In the genomic region with DNA sequence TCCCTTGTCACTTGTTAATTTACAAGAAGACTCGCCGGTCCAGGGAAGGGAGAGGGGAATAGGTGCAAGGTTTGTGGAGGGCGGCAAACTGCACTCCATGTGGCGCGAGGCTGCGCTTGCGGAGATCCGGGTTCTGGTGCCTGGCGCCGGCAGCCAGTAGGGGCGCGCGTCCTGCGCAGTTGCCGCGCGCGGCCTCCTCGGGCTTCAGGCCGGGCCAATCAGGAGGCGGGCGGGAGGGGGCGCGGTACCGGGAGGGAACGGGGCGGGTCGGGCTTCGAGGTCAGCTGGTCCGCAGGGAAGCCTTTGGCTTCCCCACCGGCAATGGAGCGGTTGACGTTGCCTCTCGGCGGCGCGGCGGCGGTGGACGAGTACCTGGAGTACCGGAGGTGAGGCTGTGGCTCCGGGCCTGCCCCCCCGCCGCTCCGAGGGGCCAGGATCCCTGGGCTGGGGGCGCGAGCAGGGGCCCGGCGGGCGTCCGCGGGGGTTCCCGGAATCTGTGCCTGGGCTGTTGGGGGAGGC, we compare ENCODE assay signal across 8 cellular contexts.
DNase-seq lines count a peak whose midpoint lies in the region; ATAC-seq and TF ChIP-seq lines count a peak whose summit lies in the region.

A gene with protein sequence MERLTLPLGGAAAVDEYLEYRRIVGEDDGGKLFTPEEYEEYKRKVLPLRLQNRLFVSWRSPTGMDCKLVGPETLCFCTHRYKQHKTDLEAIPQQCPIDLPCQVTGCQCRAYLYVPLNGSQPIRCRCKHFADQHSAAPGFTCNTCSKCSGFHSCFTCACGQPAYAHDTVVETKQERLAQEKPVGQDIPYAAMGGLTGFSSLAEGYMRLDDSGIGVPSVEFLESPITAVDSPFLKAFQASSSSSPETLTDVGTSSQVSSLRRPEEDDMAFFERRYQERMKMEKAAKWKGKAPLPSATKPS (plus strand): TSS at position 302 of the 519 bp plus-strand sequence. CDS start 20 bp downstream, at position 322.

- no peaks in the 10 kb centered on the region for H3K9me3 ChIP-seq in muscle layer of colon (ENCODE audit: low read length)

- DNase-seq in Ammon's horn (ENCODE audit: low spot score): peak; percentile 94
- DNase-seq in NCI-H510A treated with DMSO at 0.1 percent for 48 hours (lab: John Stamatoyannopoulos, UW): peak; percentile 87
- peak; percentile 68 for DNase-seq in activated T-cell treated with anti-CD3 and anti-CD28 coated beads for 1 hour (ENCODE audit: low read depth)
- peak; percentile 88 to 91 for DNase-seq in erythroblast (lab: John Stamatoyannopoulos, UW)
- peak; percentile 85 for DNase-seq in stimulated activated CD8-positive, alpha-beta memory T cell treated with anti-CD3 and anti-CD28 coated beads, Interleukin-4, amount 100 ng/mL, for 48 hours

- peak within 1 kb of the TSS; percentile 8 for H3K27ac ChIP-seq in muscle layer of colon (ENCODE audit: low read depth, low read length)

- peak; percentile 95 for ATAC-seq in GM19043 (IDR thresholded peaks at IDR 0.05; ENCODE audit: low read depth, unreplicated experiment)
- peak; percentile 97 for ATAC-seq in HG03354 (IDR thresholded peaks at IDR 0.05; ENCODE audit: poor library complexity, severe bottlenecking, unreplicated experiment)

- peak within 1 kb of the TSS; percentile 49 for H3K9ac ChIP-seq in muscle layer of colon (ENCODE audit: low read length)

- no peaks in the 10 kb centered on the region for H3K27me3 ChIP-seq in muscle layer of colon (ENCODE audit: control insufficient read depth in 1 of 2, insufficient read depth in 2 of 2, low read length in 2 of 2)

- H3K36me3 ChIP-seq in muscle layer of colon (ENCODE audit: insufficient read depth, low read length): no peaks in the 10 kb centered on the region

- peak within 1 kb of the TSS; percentile 65 to 92 for H3K4me3 ChIP-seq in muscle layer of colon (ENCODE audit: low read depth in 1 of 2, low read length in 2 of 2)

- H3K4me1 ChIP-seq in muscle layer of colon (ENCODE audit: insufficient read depth, low read length): peaks cover 9% of the 10 kb centered on the region

- no peak for TF ChIP-seq POLR2A in erythroblast (IDR thresholded peaks at IDR 0.05; ENCODE audit: low read length)

Comparison
In these comparisons a context has a peak if more than half of its experiments do, and no peak if none do; other contexts are left out.
1. Peak in every context shown above with its lines: DNase-seq, ATAC-seq, H3K4me3 ChIP-seq and H3K27ac ChIP-seq.